8 cellular contexts compared by ENCODE assay signal in the genomic region with DNA sequence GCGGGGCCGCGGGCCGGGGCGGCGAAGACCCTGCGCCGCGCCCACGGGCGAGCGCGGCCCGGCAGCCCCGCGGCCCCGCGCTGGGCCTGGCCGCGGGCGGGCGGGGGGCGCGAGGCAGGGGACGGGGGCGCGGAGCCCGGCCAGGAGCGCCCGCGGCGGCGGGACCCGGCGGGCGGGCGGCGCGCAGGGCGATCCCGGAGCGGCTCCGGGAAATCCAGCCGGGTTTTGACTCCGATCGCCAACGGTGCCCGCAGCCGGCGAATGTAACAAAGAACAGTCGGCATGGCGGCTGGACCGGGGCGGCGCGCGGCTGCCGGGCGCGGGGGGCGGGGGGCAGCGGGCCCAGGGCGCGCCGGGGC. TPM values are rescaled to one million over a fixed set of nuclear protein-coding genes. Genes with fewer than 3 reads are reported as not detected.
DNase-seq lines count a peak whose midpoint lies in the region; ATAC-seq and TF ChIP-seq lines count a peak whose summit lies in the region.

No MANE protein-coding gene starts in this region.

- H3K4me1 Mint-ChIP-seq in activated naive CD8-positive, alpha-beta T cell treated with anti-CD3 and anti-CD28 coated beads for 36 hours = peaks cover 26% of the 10 kb centered on the region

- no peak overlapping the region for H3K27ac Mint-ChIP-seq in activated naive CD8-positive, alpha-beta T cell treated with anti-CD3 and anti-CD28 coated beads for 36 hours

- no peak for TF ChIP-seq CTCF in heart left ventricle (IDR thresholded peaks at IDR 0.05)
- TF ChIP-seq CTCF in prostate gland (IDR thresholded peaks at IDR 0.05) = no peak

- no peaks in the 10 kb centered on the region for H3K27me3 ChIP-seq in heart left ventricle
- H3K27me3 ChIP-seq in prostate gland (replicated peaks; ENCODE audit: insufficient read depth) = no peaks in the 10 kb centered on the region

- TF ChIP-seq POLR2A in heart left ventricle (IDR thresholded peaks at IDR 0.05) (no peak), prostate gland (IDR thresholded peaks at IDR 0.05) (no peak)

- H3K4me3 ChIP-seq in heart left ventricle = peak overlapping the region; percentile 74 to 99 (median 84)
- peak overlapping the region; percentile 66 for H3K4me3 ChIP-seq in prostate gland

- peak overlapping the region in 3 of 12 donors; percentile 50 to 84 (median 60) for H3K27ac ChIP-seq in heart left ventricle
- H3K27ac ChIP-seq in prostate gland = peak overlapping the region; percentile 64 to 85

- ATAC-seq in GM21737 (IDR thresholded peaks at IDR 0.05; ENCODE audit: unreplicated experiment) (peak; percentile 50), heart left ventricle (peak in 3 of 4 donors; percentile 61 to 71 (median 62))

- WGBS in heart left ventricle, 4 donors = 0 to 10% (median 1%) methylated on average over 2 to 65 of the region's 65 CpGs
- WGBS in prostate gland = 1% methylated on average over 50 of the region's 65 CpGs

- intact Hi-C loops in heart left ventricle (cut with DNase I) = loop anchor here in 4 of 10 donors (5.0 to 10.0 kb wide), 3 partner anchors 43 to 126 kb away; no protein-coding TSS in a partner anchor
- intact Hi-C loops in prostate gland (cut with DNase I) = loop anchor here (5.0 kb wide), 1 partner anchor 78 kb away; no protein-coding TSS in a partner anchor

- H3K4me3 Mint-ChIP-seq in activated naive CD8-positive, alpha-beta T cell treated with anti-CD3 and anti-CD28 coated beads for 36 hours = no peak overlapping the region

- no peaks in the 10 kb centered on the region for H3K36me3 ChIP-seq in heart left ventricle
- H3K36me3 ChIP-seq in prostate gland = no peaks in the 10 kb centered on the region

- H3K36me3 Mint-ChIP-seq in activated naive CD8-positive, alpha-beta T cell treated with anti-CD3 and anti-CD28 coated beads for 36 hours = peaks cover 13% of the 10 kb centered on the region

- DNase-seq in EH (ENCODE audit: low read depth) (peak; percentile 83), LHCN-M2 (ENCODE audit: low read depth) (peak; percentile 73), SKM-1 (lab: John Stamatoyannopoulos, UW; ENCODE audit: unreplicated experiment) (peak; percentile 36), heart left ventricle (peak; percentile 85 to 90 (median 89)), prostate gland (ENCODE audit: low spot score) (peak; percentile 74), ureter (ENCODE audit: low spot score) (peak; percentile 86)
- peak; percentile 82 for DNase-seq in activated naive CD8-positive, alpha-beta T cell treated with anti-CD3 and anti-CD28 coated beads for 36 hours

- H3K4me1 ChIP-seq in heart left ventricle (peaks cover 0 to 20% (median 12%) of the 10 kb centered on the region in 12 donors), prostate gland (replicated peaks) (no peaks in the 10 kb centered on the region)

- H3K27me3 Mint-ChIP-seq in activated naive CD8-positive, alpha-beta T cell treated with anti-CD3 and anti-CD28 coated beads for 36 hours = peaks cover 3% of the 10 kb centered on the region

- H3K9me3 ChIP-seq in heart left ventricle (no peaks in the 10 kb centered on the region), prostate gland (no peaks in the 10 kb centered on the region)

- H3K9me3 Mint-ChIP-seq in activated naive CD8-positive, alpha-beta T cell treated with anti-CD3 and anti-CD28 coated beads for 36 hours = no peaks in the 10 kb centered on the region

RNA-seq across cellular contexts. Expression of a gene that starts 0.3 kb away (rescaled TPM):
- total RNA-seq in LHCN-M2 (2014; rRNA removed) (3.3 and 6.1 TPM in 2 replicates), heart left ventricle (1 to 10 TPM; 2.1 to 6.3 (median 2.9) TPM), prostate gland (10 to 100 TPM in 1 of 2 donors, 1 to 10 TPM in 1; 6.7 to 18.1 TPM), ureter (14.1 TPM)
- 2.4 TPM for polyA plus RNA-seq in LHCN-M2 (2012)
- total RNA-seq in activated naive CD8-positive, alpha-beta T cell treated with anti-CD3 and anti-CD28 coated beads for 36 hours = 10 to 100 TPM in 1 of 2 experiments, 1 to 10 TPM in 1; 9.3 to 10.1 TPM
- 1 to 10 TPM; 2.2 to 2.3 TPM for polyA plus RNA-seq in heart left ventricle

Comparison
In these comparisons a context has a peak if more than half of its experiments do, and no peak if none do; other contexts are left out.
1. DNase-seq: peak in every context shown above with its lines; median percentile 89 in heart left ventricle; 86 in ureter; 83 in EH; 82 in activated naive CD8-positive, alpha-beta T cell treated with anti-CD3 and anti-CD28 coated beads for 36 hours; 74 in prostate gland; 73 in LHCN-M2; 36 in SKM-1.